18 cellular contexts compared by ENCODE assay signal in genomic region chr2:2041256-2041824, GRCh38.
DNase-seq lines count a peak whose midpoint lies in the region; ATAC-seq and TF ChIP-seq lines count a peak whose summit lies in the region.
"Had no signal": no experiment of that assay in that cellular context is flagged by ENCODE, and none has a peak within 500 bp of the region (broad histone marks: within the 10 kb centered on the region; RNA-seq: fewer than 3 reads in every experiment).

No MANE protein-coding gene starts in this region.

- DNase-seq in body of pancreas (no peak), esophagus muscularis mucosa (ENCODE audit: extremely low spot score) (peak; percentile 45), right lobe of liver (no peak), SW 1271 (lab: John Stamatoyannopoulos, UW) (no peak), HFFc6 (no peak)
- DNase-seq: ACHN; BE2C; C1 segment of cervical spinal cord; CD4-positive, CD25-positive, alpha-beta regulatory T cell; CD8-positive, alpha-beta memory T cell; COR-L47; DMS 273 treated with DMSO at 0.1 percent for 48 hours; DMS53; DND-41; EL; H9 had no signal

- intact Hi-C loops in body of pancreas (cut with DNase I) (no loop called here), esophagus muscularis mucosa (cut with DNase I) (no loop called here), right lobe of liver (cut with DNase I) (no loop called here)

- peaks cover 80% of the 10 kb centered on the region for H3K9me3 Mint-ChIP-seq in HFFc6

- H3K27me3 ChIP-seq in body of pancreas (no peaks in the 10 kb centered on the region), esophagus muscularis mucosa (peaks cover 0 to 5% (median 0%) of the 10 kb centered on the region in 4 donors), right lobe of liver (no peaks in the 10 kb centered on the region)
- H3K27me3 ChIP-seq: BE2C had no signal

- H3K4me1 Mint-ChIP-seq in HFFc6 (ENCODE audit: low read depth): no peaks in the 10 kb centered on the region
- H3K4me1 Mint-ChIP-seq: CD4-positive, CD25-positive, alpha-beta regulatory T cell; CD8-positive, alpha-beta memory T cell had no signal

- peaks cover 12% of the 10 kb centered on the region for H3K4me1 ChIP-seq in body of pancreas
- H3K4me1 ChIP-seq in esophagus muscularis mucosa: peaks cover 0 to 5% (median 0%) of the 10 kb centered on the region in 4 donors
- peaks cover 0 to 14% (median 2%) of the 10 kb centered on the region in 4 donors for H3K4me1 ChIP-seq in right lobe of liver
- H3K4me1 ChIP-seq: BE2C had no signal

- H3K36me3 Mint-ChIP-seq in HFFc6 (ENCODE audit: low read depth): peaks cover 9% of the 10 kb centered on the region

- ATAC-seq in body of pancreas (peak; percentile 56), right lobe of liver (peak; percentile 48 to 76 (median 57)), HG02973 (IDR thresholded peaks at IDR 0.05; ENCODE audit: unreplicated experiment) (no peak)
- ATAC-seq: GM12878 had no signal

- H3K27me3 Mint-ChIP-seq in HFFc6 (ENCODE audit: insufficient read depth): peaks cover 2% of the 10 kb centered on the region
- H3K27me3 Mint-ChIP-seq: CD4-positive, CD25-positive, alpha-beta regulatory T cell had no signal

- H3K36me3 ChIP-seq in body of pancreas (replicated peaks in 1 of 2; ENCODE audit: insufficient read depth in 1 of 2, low read depth in 2 of 2) (no peaks in the 10 kb centered on the region), esophagus muscularis mucosa (no peaks in the 10 kb centered on the region), right lobe of liver (no peaks in the 10 kb centered on the region)
- H3K36me3 ChIP-seq: BE2C had no signal

- no peak for TF ChIP-seq POLR2A in body of pancreas (IDR thresholded peaks at IDR 0.05)
- TF ChIP-seq POLR2A in esophagus muscularis mucosa (IDR thresholded peaks at IDR 0.05; ENCODE audit: low read depth): no peak
- no peak for TF ChIP-seq POLR2A in right lobe of liver (IDR thresholded peaks at IDR 0.05)

- no peak for TF ChIP-seq EP300 in esophagus muscularis mucosa (IDR thresholded peaks at IDR 0.05)

- H3K4me3 ChIP-seq in body of pancreas (no peak overlapping the region), esophagus muscularis mucosa (no peak overlapping the region), right lobe of liver (no peak overlapping the region)
- H3K4me3 ChIP-seq: GM12878 had no signal

- H3K27ac Mint-ChIP-seq in HFFc6: no peak overlapping the region
- H3K27ac Mint-ChIP-seq: CD4-positive, CD25-positive, alpha-beta regulatory T cell; CD8-positive, alpha-beta memory T cell; H9 had no signal

- H3K27ac ChIP-seq in body of pancreas (peak overlapping the region in 1 of 4 donors; percentile 2), esophagus muscularis mucosa (replicated peaks in 1 of 4) (no peak overlapping the region), right lobe of liver (no peak overlapping the region)

- WGBS in body of pancreas, 2 donors: 22 to 31% methylated on average over 7 of the region's 7 CpGs
- WGBS in esophagus muscularis mucosa: 71% methylated on average over 7 of the region's 7 CpGs
- WGBS in right lobe of liver (ENCODE audit: insufficient coverage, low coverage, low lambda C conversion rate, missing lambda C conversion rate): 36% methylated on average over 6 of the region's 7 CpGs

- no peak overlapping the region for H3K4me3 Mint-ChIP-seq in HFFc6
- H3K4me3 Mint-ChIP-seq: CD4-positive, CD25-positive, alpha-beta regulatory T cell; CD8-positive, alpha-beta memory T cell; H9 had no signal

- H3K9me3 ChIP-seq in body of pancreas (no peaks in the 10 kb centered on the region), esophagus muscularis mucosa (no peaks in the 10 kb centered on the region), right lobe of liver (no peaks in the 10 kb centered on the region)
- H3K9me3 ChIP-seq: BE2C had no signal

- TF ChIP-seq CTCF in body of pancreas (IDR thresholded peaks at IDR 0.05): no peak
- no peak for TF ChIP-seq CTCF in esophagus muscularis mucosa (IDR thresholded peaks at IDR 0.05)
- no peak for TF ChIP-seq CTCF in right lobe of liver (IDR thresholded peaks at IDR 0.05)
- no peak for TF ChIP-seq CTCF in HFFc6 (IDR thresholded peaks at IDR 0.05)
